In the genomic region with DNA sequence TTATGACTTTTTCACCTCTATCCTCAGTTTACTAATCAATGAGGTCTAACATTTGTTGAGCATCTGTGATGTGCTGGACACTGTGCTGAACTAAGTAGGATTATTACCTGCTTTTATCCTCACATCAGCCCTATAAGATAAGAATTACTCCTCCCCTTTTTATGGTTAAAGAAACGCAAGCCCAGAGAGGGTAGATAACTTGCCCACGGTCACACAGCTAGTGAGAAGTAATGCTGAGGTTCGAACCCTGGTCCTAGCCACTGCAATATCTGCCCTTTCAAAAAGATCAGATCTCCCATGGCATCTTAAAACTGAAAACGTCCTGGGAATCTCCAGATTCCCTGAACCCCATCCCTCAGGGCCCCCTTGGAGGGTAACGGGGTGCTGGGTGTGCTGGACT, we compare ENCODE assay signal across 2 cellular contexts.
TF ChIP-seq lines count a peak whose summit lies in the region.

No MANE protein-coding gene starts in this region.

TF ChIP-seq in HEK293, 187 proteins besides CTCF, POLR2A, EP300 and RAD21:
- TF ChIP-seq ZNF654 (tag by site-specific recombination; IDR thresholded peaks at IDR 0.05; ENCODE audit: low read depth) (no peak), ZNF768 (tag by site-specific recombination; IDR thresholded peaks at IDR 0.05) (peak; percentile 56; the same call in 1 of the 2 replicates)

TF ChIP-seq in H1, 55 proteins besides CTCF, POLR2A, EP300 and RAD21:
- TF ChIP-seq SRF (IDR thresholded peaks at IDR 0.05; ENCODE audit: low read depth, low read length) (no peak), FOSL1 (IDR thresholded peaks at IDR 0.05; ENCODE audit: insufficient read depth, low read depth, low read length) (no peak), ZNF274 (IDR thresholded peaks at IDR 0.05; ENCODE audit: borderline replicate concordance, extremely low read depth, low read length) (no peak), TCF12 (IDR thresholded peaks at IDR 0.05; ENCODE audit: low read depth, low read length) (no peak), JUN (IDR thresholded peaks at IDR 0.05; ENCODE audit: low read depth, low read length) (no peak), SP4 (IDR thresholded peaks at IDR 0.05; ENCODE audit: low read length) (no peak), KDM1A (IDR thresholded peaks at IDR 0.05; ENCODE audit: borderline replicate concordance, low read length) (0 out of 2 replicates have a peak, but pooled peaks have one; percentile 40), KDM4A (IDR thresholded peaks at IDR 0.05; ENCODE audit: low read depth, low read length, severe bottlenecking) (no peak), HDAC6 (IDR thresholded peaks at IDR 0.05; ENCODE audit: low read depth, low read length) (no peak)
TF ChIP-seq in H1: peak in this region for 1.
